ENCODE assay signal across 9 cellular contexts in the genomic region with DNA sequence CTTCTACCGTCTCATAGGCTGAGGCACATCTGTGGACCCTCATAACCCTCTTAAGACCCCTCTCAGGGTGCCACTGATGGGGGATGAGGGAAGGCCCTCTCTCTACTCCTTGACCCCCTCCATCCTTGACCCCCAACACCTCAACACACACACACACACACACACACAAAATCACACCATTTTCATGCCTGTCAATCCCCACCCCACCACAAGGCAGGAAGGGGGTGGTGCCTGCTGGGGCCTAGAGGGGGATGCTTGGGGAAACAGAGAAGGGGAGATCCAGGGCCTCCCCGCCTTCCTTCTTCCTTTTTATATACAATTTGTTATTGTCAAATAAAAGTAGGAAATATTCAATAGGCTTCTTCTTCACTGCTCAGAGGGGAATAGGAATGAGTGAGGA. TPM values are rescaled to one million over a fixed set of nuclear protein-coding genes. Genes with fewer than 3 reads are reported as not detected.
A peak's percentile ranks its signal among the peaks of the same experiment; 100 is the strongest.
DNase-seq lines count a peak whose midpoint lies in the region; ATAC-seq and TF ChIP-seq lines count a peak whose summit lies in the region.
"Had no signal": no experiment of that assay in that cellular context is flagged by ENCODE, and none has a peak within 500 bp of the region (broad histone marks: within the 10 kb centered on the region; RNA-seq: fewer than 3 reads in every experiment).

No MANE protein-coding gene starts in this region.

- DNase-seq in activated CD8-positive, alpha-beta memory T cell treated with anti-CD3 and anti-CD28 coated beads, Interleukin-2, amount 10 ng/mL, durations not matched to agents 7 days and 5 days, result peak; percentile 65
- no peak for DNase-seq in activated CD8-positive, alpha-beta memory T cell treated with anti-CD3 and anti-CD28 coated beads, Interleukin-2, amount 50 U/mL, for 48 hours
- no peak for DNase-seq in RWPE1 (ENCODE audit: low spot score)
- no peak for DNase-seq in central memory CD8-positive, alpha-beta T cell (ENCODE audit: low spot score in 2 of 2)
- peak; percentile 31 for DNase-seq in stimulated activated CD8-positive, alpha-beta memory T cell treated with anti-CD3 and anti-CD28 coated beads, Interleukin-4, amount 100 ng/mL, for 48 hours
- DNase-seq in SKM-1 (lab: John Stamatoyannopoulos, UW; ENCODE audit: unreplicated experiment), result no peak
- no peak for DNase-seq in middle frontal gyrus (ENCODE audit: extremely low spot score, low spot score)
- DNase-seq: MV-4-11 had no signal

- H3K27ac Mint-ChIP-seq in activated CD8-positive, alpha-beta memory T cell treated with anti-CD3 and anti-CD28 coated beads, Interleukin-2, amount 10 ng/mL, durations not matched to agents 7 days and 5 days, result peak overlapping the region; percentile 93
- peak overlapping the region; percentile 95 for H3K27ac Mint-ChIP-seq in central memory CD8-positive, alpha-beta T cell (ENCODE audit: low read depth)

- peak overlapping the region; percentile 93 for H3K4me3 Mint-ChIP-seq in activated CD8-positive, alpha-beta memory T cell treated with anti-CD3 and anti-CD28 coated beads, Interleukin-2, amount 10 ng/mL, durations not matched to agents 7 days and 5 days
- H3K4me3 Mint-ChIP-seq in central memory CD8-positive, alpha-beta T cell, result peak overlapping the region; percentile 84

- ATAC-seq in activated CD8-positive, alpha-beta memory T cell treated with anti-CD3 and anti-CD28 coated beads, Interleukin-2, amount 10 ng/mL, durations not matched to agents 7 days and 5 days, result no peak
- no peak for ATAC-seq in central memory CD8-positive, alpha-beta T cell (replicated peaks; ENCODE audit: extremely low read depth, poor library complexity, severe bottlenecking)
- ATAC-seq in GM21528 (IDR thresholded peaks at IDR 0.05; ENCODE audit: low FRiP score, unreplicated experiment), result no peak

- H3K27ac ChIP-seq in RWPE1, result peak overlapping the region; percentile 84

- H3K4me1 Mint-ChIP-seq in activated CD8-positive, alpha-beta memory T cell treated with anti-CD3 and anti-CD28 coated beads, Interleukin-2, amount 10 ng/mL, durations not matched to agents 7 days and 5 days, result peaks cover 40% of the 10 kb centered on the region
- H3K4me1 Mint-ChIP-seq in central memory CD8-positive, alpha-beta T cell, result peaks cover 24% of the 10 kb centered on the region

- POLR2A ChIA-PET in RWPE1 (lab: Yijun Ruan, JAX; ENCODE audit: low non-redundant PET), result no interaction called here

- peaks cover 25% of the 10 kb centered on the region for H3K36me3 Mint-ChIP-seq in activated CD8-positive, alpha-beta memory T cell treated with anti-CD3 and anti-CD28 coated beads, Interleukin-2, amount 10 ng/mL, durations not matched to agents 7 days and 5 days
- H3K36me3 Mint-ChIP-seq in central memory CD8-positive, alpha-beta T cell (ENCODE audit: insufficient read depth), result peaks cover 18% of the 10 kb centered on the region

- H3K27me3 Mint-ChIP-seq in activated CD8-positive, alpha-beta memory T cell treated with anti-CD3 and anti-CD28 coated beads, Interleukin-2, amount 10 ng/mL, durations not matched to agents 7 days and 5 days, result no peaks in the 10 kb centered on the region
- H3K27me3 Mint-ChIP-seq in central memory CD8-positive, alpha-beta T cell, result no peaks in the 10 kb centered on the region

- no peaks in the 10 kb centered on the region for H3K9me3 Mint-ChIP-seq in activated CD8-positive, alpha-beta memory T cell treated with anti-CD3 and anti-CD28 coated beads, Interleukin-2, amount 10 ng/mL, durations not matched to agents 7 days and 5 days (ENCODE audit: low read depth)
- H3K9me3 Mint-ChIP-seq in central memory CD8-positive, alpha-beta T cell, result no peaks in the 10 kb centered on the region

- TF ChIP-seq CTCF in RWPE1 (conservative IDR thresholded peaks at IDR 0.05; ENCODE audit: low read depth), result no peak

- CTCF ChIA-PET in activated CD8-positive, alpha-beta memory T cell treated with anti-CD3 and anti-CD28 coated beads, Interleukin-2, amount 10 ng/mL, durations not matched to agents 7 days and 5 days (lab: Charles Lee), result no interaction called here
- CTCF ChIA-PET in RWPE1 (lab: Yijun Ruan, JAX), result no interaction called here

RNA-seq across cellular contexts. Expression of a gene that starts 1.2 kb away (rescaled TPM):
- total RNA-seq in activated CD8-positive, alpha-beta memory T cell treated with anti-CD3 and anti-CD28 coated beads, Interleukin-2, amount 10 ng/mL, durations not matched to agents 7 days and 5 days, result 100 to 1,000 TPM; 359 to 395 TPM

RNA-seq across cellular contexts. Expression of a gene that starts 11.7 kb away (rescaled TPM):
- 10 to 100 TPM; 22.4 to 25.7 TPM for total RNA-seq in activated CD8-positive, alpha-beta memory T cell treated with anti-CD3 and anti-CD28 coated beads, Interleukin-2, amount 10 ng/mL, durations not matched to agents 7 days and 5 days

RNA-seq across cellular contexts. Expression of a gene that starts 19.1 kb away (rescaled TPM):
- total RNA-seq in activated CD8-positive, alpha-beta memory T cell treated with anti-CD3 and anti-CD28 coated beads, Interleukin-2, amount 10 ng/mL, durations not matched to agents 7 days and 5 days, result 10 to 100 TPM; 23.2 to 26.3 TPM

RNA-seq across cellular contexts. Expression of a gene that starts 44.5 kb away (rescaled TPM):
- 10 to 100 TPM; 72.7 to 75.4 TPM for total RNA-seq in activated CD8-positive, alpha-beta memory T cell treated with anti-CD3 and anti-CD28 coated beads, Interleukin-2, amount 10 ng/mL, durations not matched to agents 7 days and 5 days

RNA-seq across cellular contexts. Expression of a gene that starts 50.4 kb away (rescaled TPM):
- 100 to 1,000 TPM in 1 of 2 experiments, 10 to 100 TPM in 1; 93.9 to 123 TPM for total RNA-seq in activated CD8-positive, alpha-beta memory T cell treated with anti-CD3 and anti-CD28 coated beads, Interleukin-2, amount 10 ng/mL, durations not matched to agents 7 days and 5 days

Comparison
In these comparisons a context has a peak if more than half of its experiments do, and no peak if none do; other contexts are left out.
1. DNase-seq: peak in activated CD8-positive, alpha-beta memory T cell treated with anti-CD3 and anti-CD28 coated beads, Interleukin-2, amount 10 ng/mL, durations not matched to agents 7 days and 5 days (single experiment) and stimulated activated CD8-positive, alpha-beta memory T cell treated with anti-CD3 and anti-CD28 coated beads, Interleukin-4, amount 100 ng/mL, for 48 hours (single experiment); none in activated CD8-positive, alpha-beta memory T cell treated with anti-CD3 and anti-CD28 coated beads, Interleukin-2, amount 50 U/mL, for 48 hours (single experiment), RWPE1 (single experiment), central memory CD8-positive, alpha-beta T cell (0 of 2), SKM-1 (single experiment) and middle frontal gyrus (single experiment).